Comparison of ENCODE assay signal across 1 cellular context in genomic region chr2:174003635-174004310, GRCh38.
TF ChIP-seq lines count a peak whose summit lies in the region.

No MANE protein-coding gene starts in this region.

TF ChIP-seq in HepG2, 621 proteins besides CTCF, POLR2A, EP300 and RAD21 (continued from another document and continues in another):
- no peak for TF ChIP-seq MYPOP (CRISPR knock-in tag; IDR thresholded peaks at IDR 0.05)
- no peak for TF ChIP-seq KDM6A (CRISPR knock-in tag; IDR thresholded peaks at IDR 0.05; ENCODE audit: low read depth)
- TF ChIP-seq CEBPG (CRISPR knock-in tag; IDR thresholded peaks at IDR 0.05) = peak; percentile 38; the same call in 1 of the 2 replicates
- peak; percentile 60 for TF ChIP-seq PAXIP1 (CRISPR knock-in tag; conservative IDR thresholded peaks at IDR 0.05)
- TF ChIP-seq KLF11 (CRISPR knock-in tag; IDR thresholded peaks at IDR 0.05) = no peak
- TF ChIP-seq RBM22 (optimal IDR thresholded peaks at IDR 0.05; ENCODE audit: low read length) = no peak
- no peak for TF ChIP-seq ZNF550 (CRISPR knock-in tag; IDR thresholded peaks at IDR 0.05; ENCODE audit: borderline replicate concordance)
- TF ChIP-seq ZNF512 (CRISPR knock-in tag; IDR thresholded peaks at IDR 0.05) = no peak
- TF ChIP-seq RBM39 (IDR thresholded peaks at IDR 0.05; ENCODE audit: low read depth, low read length, poor library complexity, severe bottlenecking) = no peak
- TF ChIP-seq FOXA1 (IDR thresholded peaks at IDR 0.05) = no peak
- no peak for TF ChIP-seq FOXA1 (CRISPR knock-in tag; IDR thresholded peaks at IDR 0.05)
- no peak for TF ChIP-seq ZNF460 (CRISPR knock-in tag; IDR thresholded peaks at IDR 0.05; ENCODE audit: borderline replicate concordance)
- TF ChIP-seq NCOA2 (CRISPR knock-in tag; IDR thresholded peaks at IDR 0.05) = no peak
- TF ChIP-seq NKX3-1 (CRISPR knock-in tag; IDR thresholded peaks at IDR 0.05) = no peak
- TF ChIP-seq CSRNP2 (CRISPR knock-in tag; conservative IDR thresholded peaks at IDR 0.05; ENCODE audit: low read depth) = no peak
- TF ChIP-seq ZNF34 (CRISPR knock-in tag; IDR thresholded peaks at IDR 0.05; ENCODE audit: borderline replicate concordance) = no peak
- no peak for TF ChIP-seq RFX3 (CRISPR knock-in tag; IDR thresholded peaks at IDR 0.05)
- no peak for TF ChIP-seq ZNF282 (IDR thresholded peaks at IDR 0.05; ENCODE audit: partially characterized antibody)
- no peak for TF ChIP-seq ZNF570 (CRISPR knock-in tag; IDR thresholded peaks at IDR 0.05; ENCODE audit: borderline replicate concordance)
- TF ChIP-seq ZNF382 (CRISPR knock-in tag; IDR thresholded peaks at IDR 0.05; ENCODE audit: borderline replicate concordance) = no peak
- TF ChIP-seq GABPA (IDR thresholded peaks at IDR 0.05; ENCODE audit: low read depth, low read length) = no peak
- TF ChIP-seq GABPA (CRISPR knock-in tag; IDR thresholded peaks at IDR 0.05; ENCODE audit: low read depth) = no peak
- no peak for TF ChIP-seq MTF1 (CRISPR knock-in tag; IDR thresholded peaks at IDR 0.05)
- no peak for TF ChIP-seq ZNF326 (CRISPR knock-in tag; IDR thresholded peaks at IDR 0.05; ENCODE audit: borderline replicate concordance)
- no peak for TF ChIP-seq TFAP4 (IDR thresholded peaks at IDR 0.05; ENCODE audit: borderline replicate concordance, low read depth)
- no peak for TF ChIP-seq PRMT3 (CRISPR knock-in tag; IDR thresholded peaks at IDR 0.05; ENCODE audit: borderline replicate concordance, low read depth)
- TF ChIP-seq NFIC (IDR thresholded peaks at IDR 0.05; ENCODE audit: low read length) = no peak
- TF ChIP-seq MYNN (CRISPR knock-in tag; IDR thresholded peaks at IDR 0.05; ENCODE audit: low read depth) = no peak
- no peak for TF ChIP-seq MIXL1 (CRISPR knock-in tag; IDR thresholded peaks at IDR 0.05)
- TF ChIP-seq ZNF24 (IDR thresholded peaks at IDR 0.05) = no peak
- peak; percentile 77 for TF ChIP-seq JUND (CRISPR knock-in tag; IDR thresholded peaks at IDR 0.05)
- no peak for TF ChIP-seq BRD4 (CRISPR knock-in tag; IDR thresholded peaks at IDR 0.05)
- TF ChIP-seq REL (CRISPR knock-in tag; conservative IDR thresholded peaks at IDR 0.05) = no peak
- no peak for TF ChIP-seq ZNF703 (CRISPR knock-in tag; IDR thresholded peaks at IDR 0.05; ENCODE audit: borderline replicate concordance)
- TF ChIP-seq DZIP1 (CRISPR knock-in tag; IDR thresholded peaks at IDR 0.05) = no peak
- no peak for TF ChIP-seq ZNF33B (CRISPR knock-in tag; IDR thresholded peaks at IDR 0.05)
- TF ChIP-seq PITX1 (CRISPR knock-in tag; IDR thresholded peaks at IDR 0.05) = no peak
- TF ChIP-seq ZNF547 (CRISPR knock-in tag; IDR thresholded peaks at IDR 0.05) = no peak
- TF ChIP-seq NFKBIZ (CRISPR knock-in tag; IDR thresholded peaks at IDR 0.05) = no peak
- TF ChIP-seq MAF1 (CRISPR knock-in tag; IDR thresholded peaks at IDR 0.05; ENCODE audit: borderline replicate concordance) = no peak
- no peak for TF ChIP-seq SETDB1 (CRISPR knock-in tag; IDR thresholded peaks at IDR 0.05; ENCODE audit: borderline replicate concordance)
- no peak for TF ChIP-seq SCMH1 (CRISPR knock-in tag; IDR thresholded peaks at IDR 0.05; ENCODE audit: borderline replicate concordance)
- TF ChIP-seq ARNT (IDR thresholded peaks at IDR 0.05) = no peak
- 0 out of 2 replicates have a peak, but pooled peaks have one; percentile 38 for TF ChIP-seq HNF4G (IDR thresholded peaks at IDR 0.05; ENCODE audit: borderline replicate concordance, low read depth, low read length)
- TF ChIP-seq HNF4G (CRISPR knock-in tag; IDR thresholded peaks at IDR 0.05; ENCODE audit: borderline replicate concordance, low read depth) = no peak; the same call in 1 of the 2 replicates
- TF ChIP-seq MTF2 (CRISPR knock-in tag; IDR thresholded peaks at IDR 0.05; ENCODE audit: borderline replicate concordance) = no peak
- no peak for TF ChIP-seq HBP1 (CRISPR knock-in tag; IDR thresholded peaks at IDR 0.05; ENCODE audit: low read depth)
- no peak for TF ChIP-seq ZNF446 (CRISPR knock-in tag; IDR thresholded peaks at IDR 0.05)
- TF ChIP-seq TOPORS (CRISPR knock-in tag; IDR thresholded peaks at IDR 0.05) = no peak
- TF ChIP-seq THAP8 (CRISPR knock-in tag; IDR thresholded peaks at IDR 0.05; ENCODE audit: borderline replicate concordance) = no peak
- TF ChIP-seq PCBP2 (optimal IDR thresholded peaks at IDR 0.05; ENCODE audit: low read depth, low read length, poor library complexity, severe bottlenecking) = no peak
- no peak for TF ChIP-seq ZNF33A (CRISPR knock-in tag; IDR thresholded peaks at IDR 0.05; ENCODE audit: borderline replicate concordance)
- TF ChIP-seq ZNF274 (CRISPR knock-in tag; IDR thresholded peaks at IDR 0.05) = no peak
- no peak for TF ChIP-seq NCOA5 (CRISPR knock-in tag; IDR thresholded peaks at IDR 0.05)
- no peak for TF ChIP-seq ZNF768 (CRISPR knock-in tag; IDR thresholded peaks at IDR 0.05)
- TF ChIP-seq POLR2G (IDR thresholded peaks at IDR 0.05; ENCODE audit: low read depth, low read length) = no peak
- no peak for TF ChIP-seq AGO2 (optimal IDR thresholded peaks at IDR 0.05; ENCODE audit: low read depth, low read length)
- no peak for TF ChIP-seq ZNF484 (CRISPR knock-in tag; IDR thresholded peaks at IDR 0.05; ENCODE audit: borderline replicate concordance, low read depth)
- no peak for TF ChIP-seq MXD4 (CRISPR knock-in tag; IDR thresholded peaks at IDR 0.05)
